In genomic region chr19:27795369-27795768, GRCh38 we compare ENCODE assay signal across 14 cellular contexts.
A peak's percentile ranks its signal among the peaks of the same experiment; 100 is the strongest.
DNase-seq lines count a peak whose midpoint lies in the region; ATAC-seq, FAIRE-seq and TF ChIP-seq lines count a peak whose summit lies in the region.
"Had no signal": no experiment of that assay in that cellular context is flagged by ENCODE, and none has a peak within 500 bp of the region (broad histone marks: within the 10 kb centered on the region; RNA-seq: fewer than 3 reads in every experiment).

No MANE protein-coding gene starts in this region.

- H3K27me3 Mint-ChIP-seq in activated CD4-positive, alpha-beta T cell treated with anti-CD3 and anti-CD28 coated beads, Interleukin-2, amount 10 ng/mL, durations not matched to agents 7 days and 5 days: no peaks in the 10 kb centered on the region

- DNase-seq in activated CD4-positive, alpha-beta T cell treated with anti-CD3 and anti-CD28 coated beads, Interleukin-2, amount 10 ng/mL, durations not matched to agents 7 days and 5 days: no peak
- no peak for DNase-seq in activated CD4-positive, alpha-beta T cell treated with anti-CD3 and anti-CD28 coated beads, Interleukin-2, amount 50 U/mL, for 48 hours
- DNase-seq in dorsolateral prefrontal cortex: no peak
- peak in 1 of 5 donors; percentile 26 for DNase-seq in ovary
- DNase-seq in NCI-H2029 (lab: John Stamatoyannopoulos, UW): no peak
- no peak for DNase-seq in GM12891 (ENCODE audit: insufficient read length, low spot score)
- DNase-seq: DMS79; NCI-H345; stimulated activated CD4-positive, alpha-beta T cell treated with anti-CD3 and anti-CD28 coated beads, Interleukin-12 subunit alpha, Interleukin-12 subunit beta, amount 100 ng/mL, for 4 hours; upper lobe of right lung had no signal

- no peak for FAIRE-seq in GM12891 (lab: Jason Lieb, UNC)
- FAIRE-seq: colon had no signal

- H3K4me3 ChIP-seq in OCI-LY1 (ENCODE audit: low read depth, low read length, poor library complexity, severe bottlenecking) (peak overlapping the region; percentile 91), dorsolateral prefrontal cortex (peak overlapping the region in 44 of 59 donors; percentile 58 to 95 (median 82)), ovary (peak overlapping the region; percentile 72)

- H3K27me3 ChIP-seq in OCI-LY1 (ENCODE audit: insufficient read depth, low read length) (no peaks in the 10 kb centered on the region), dorsolateral prefrontal cortex (no peaks in the 10 kb centered on the region), ovary (no peaks in the 10 kb centered on the region)
- H3K27me3 ChIP-seq: upper lobe of right lung had no signal

- H3K4me1 Mint-ChIP-seq in activated CD4-positive, alpha-beta T cell treated with anti-CD3 and anti-CD28 coated beads, Interleukin-2, amount 10 ng/mL, durations not matched to agents 7 days and 5 days: peaks cover 38% of the 10 kb centered on the region

- CTCF ChIA-PET in activated CD4-positive, alpha-beta T cell treated with anti-CD3 and anti-CD28 coated beads, Interleukin-2, amount 10 ng/mL, durations not matched to agents 7 days and 5 days (lab: Charles Lee): no interaction called here

- no peaks in the 10 kb centered on the region for H3K9me3 Mint-ChIP-seq in activated CD4-positive, alpha-beta T cell treated with anti-CD3 and anti-CD28 coated beads, Interleukin-2, amount 10 ng/mL, durations not matched to agents 7 days and 5 days

- peaks cover 28% of the 10 kb centered on the region for H3K36me3 ChIP-seq in OCI-LY1 (ENCODE audit: insufficient read depth, low read length)
- no peaks in the 10 kb centered on the region for H3K36me3 ChIP-seq in ovary

- H3K9ac ChIP-seq in OCI-LY1 (ENCODE audit: low read length): peak overlapping the region; percentile 90; the same call in 1 of the 2 replicates

- H3K4me1 ChIP-seq in OCI-LY1 (ENCODE audit: insufficient read depth, low read length, severe bottlenecking) (peaks cover 23% of the 10 kb centered on the region), ovary (ENCODE audit: insufficient read depth) (peaks cover 6% of the 10 kb centered on the region)

- POLR2A ChIA-PET in activated CD4-positive, alpha-beta T cell treated with anti-CD3 and anti-CD28 coated beads, Interleukin-2, amount 10 ng/mL, durations not matched to agents 7 days and 5 days (lab: Charles Lee): no interaction called here

- no peaks in the 10 kb centered on the region for H3K9me2 ChIP-seq in OCI-LY1 (ENCODE audit: low read depth, low read length)

- no peaks in the 10 kb centered on the region for H3F3A ChIP-seq in OCI-LY1 (ENCODE audit: insufficient read depth, low read length)

- no peak for TF ChIP-seq CTCF in OCI-LY1 (IDR thresholded peaks at IDR 0.05; ENCODE audit: low read length)
- TF ChIP-seq CTCF in dorsolateral prefrontal cortex (IDR thresholded peaks at IDR 0.05 in 54 of 56, conservative IDR thresholded peaks at IDR 0.05 in 2 of 56; ENCODE audit: low read depth in 1 of 56, partially characterized antibody in 56 of 56): no peak
- TF ChIP-seq CTCF in ovary (IDR thresholded peaks at IDR 0.05): no peak

- H3K4me3 Mint-ChIP-seq in activated CD4-positive, alpha-beta T cell treated with anti-CD3 and anti-CD28 coated beads, Interleukin-2, amount 10 ng/mL, durations not matched to agents 7 days and 5 days: peak overlapping the region; percentile 92

- WGBS in ovary, 3 donors: 95 to 100% (median 100%) methylated on average over 2 of the region's 2 CpGs

- H3K4me2 ChIP-seq in OCI-LY1 (ENCODE audit: low read length): peak overlapping the region; percentile 69

- H3K36me3 Mint-ChIP-seq in activated CD4-positive, alpha-beta T cell treated with anti-CD3 and anti-CD28 coated beads, Interleukin-2, amount 10 ng/mL, durations not matched to agents 7 days and 5 days (ENCODE audit: low read depth): peaks cover 30% of the 10 kb centered on the region

- peak overlapping the region; percentile 74 for H3K27ac Mint-ChIP-seq in activated CD4-positive, alpha-beta T cell treated with anti-CD3 and anti-CD28 coated beads, Interleukin-2, amount 10 ng/mL, durations not matched to agents 7 days and 5 days

- TF ChIP-seq POLR2A in ovary (IDR thresholded peaks at IDR 0.05) (no peak), GM12891 (IDR thresholded peaks at IDR 0.05; ENCODE audit: low read depth, low read length) (no peak)

- H3K27ac ChIP-seq in OCI-LY1 (ENCODE audit: low read depth, low read length, poor library complexity, severe bottlenecking) (no peak overlapping the region), dorsolateral prefrontal cortex (peak overlapping the region in 12 of 59 donors; percentile 30 to 97 (median 90)), ovary (no peak overlapping the region)

- intact Hi-C loops in dorsolateral prefrontal cortex (cut with DNase I): loop anchor here in 1 of 2 donors (2.0 kb wide), 1 partner anchor 111 kb away; no protein-coding TSS in a partner anchor
- intact Hi-C loops in ovary (cut with DNase I): no loop called here

- no peak for ATAC-seq in HG02588 (IDR thresholded peaks at IDR 0.05; ENCODE audit: unreplicated experiment)
- ATAC-seq: activated CD4-positive, CD25-positive, alpha-beta regulatory T cell treated with anti-CD3 and anti-CD28 coated beads, Interleukin-2, amount 50 U/mL, for 24 hours; upper lobe of right lung had no signal

- no peak overlapping the region for H2AFZ ChIP-seq in OCI-LY1 (ENCODE audit: low read length)

- H3K9me3 ChIP-seq in OCI-LY1 (ENCODE audit: low read length) (peaks cover 3% of the 10 kb centered on the region; the same call in 1 of the 2 replicates), ovary (no peaks in the 10 kb centered on the region)
- H3K9me3 ChIP-seq: upper lobe of right lung had no signal

- H4K20me1 ChIP-seq in OCI-LY1 (ENCODE audit: insufficient read depth, low read length): no peaks in the 10 kb centered on the region

- peaks cover 57% of the 10 kb centered on the region for H3K79me2 ChIP-seq in OCI-LY1 (ENCODE audit: insufficient read depth, low read length)

- TF ChIP-seq EP300 in ovary (IDR thresholded peaks at IDR 0.05): no peak

TF ChIP-seq in GM12891, 5 proteins besides CTCF, POLR2A, EP300 and RAD21:
- TF ChIP-seq POU2F2 (IDR thresholded peaks at IDR 0.05; ENCODE audit: low read depth, low read length): no peak
- no peak for TF ChIP-seq POLR2AphosphoS5 (IDR thresholded peaks at IDR 0.05; ENCODE audit: low read depth, low read length)
- no peak for TF ChIP-seq PAX5 (IDR thresholded peaks at IDR 0.05; ENCODE audit: insufficient read depth, low read length, severe bottlenecking)
- no peak for TF ChIP-seq TAF1 (IDR thresholded peaks at IDR 0.05; ENCODE audit: low read depth, low read length)
- no peak for TF ChIP-seq SPI1 (IDR thresholded peaks at IDR 0.05; ENCODE audit: low read depth, low read length)
TF ChIP-seq in GM12891: peak in this region for 0.
